Comparison of ENCODE assay signal across 22 cellular contexts in the genomic region with DNA sequence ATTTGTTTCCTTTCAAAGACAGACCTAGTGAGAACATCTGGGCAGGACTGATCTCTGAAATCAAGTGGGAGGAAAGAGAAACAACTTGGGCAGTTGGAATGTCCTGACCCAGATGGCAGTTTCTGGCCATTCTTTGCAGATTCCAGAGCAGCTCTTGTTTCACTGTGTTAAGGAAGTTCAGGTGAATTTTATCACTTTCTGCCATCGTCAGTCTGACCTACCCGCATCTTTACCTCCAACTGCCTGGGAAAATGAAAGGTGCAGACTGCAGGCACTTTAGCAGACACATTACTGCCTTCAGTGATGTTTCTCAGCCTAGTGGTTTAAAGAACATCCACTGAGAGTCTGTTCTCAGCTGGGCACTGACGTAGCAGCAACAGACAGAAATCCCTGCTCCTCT.
"Had no signal": no experiment of that assay in that cellular context is flagged by ENCODE, and none has a peak within 500 bp of the region (broad histone marks: within the 10 kb centered on the region; RNA-seq: fewer than 3 reads in every experiment).

No MANE protein-coding gene starts in this region.

- H3K4me1 ChIP-seq: colonic mucosa, heart left ventricle, prostate gland, sigmoid colon, uterus had no signal

- DNase-seq: cerebellar nuclear complex; colonic mucosa; dermis blood vessel endothelial cell; effector CD4-positive, alpha-beta T cell; endodermal cell; erythroblast; foreskin melanocyte; heart left ventricle; hippocampal formation; left colon; mesendoderm; naive B cell; nucleus accumbens; ovary; sigmoid colon; stimulated activated CD4-positive, alpha-beta T cell treated with anti-CD3 and anti-CD28 coated beads, Interleukin-12 subunit alpha, Interleukin-12 subunit beta, amount 100 ng/mL, for 4 hours; stimulated activated CD4-positive, alpha-beta T cell treated with anti-CD3 and anti-CD28 coated beads, Interleukin-2, amount 100 ng/mL, for 48 hours; stimulated activated naive CD4-positive, alpha-beta T cell treated with Interleukin-2 at 50 U/mL for 16 hours; uterus had no signal

- H3K4me3 ChIP-seq: colonic mucosa, heart left ventricle, ovary, prostate gland, sigmoid colon, skin epidermis, uterus had no signal

- H3K9me3 ChIP-seq: colonic mucosa, ovary, prostate gland, sigmoid colon, uterus had no signal

- H3K4me3 Mint-ChIP-seq: endodermal cell, type B pancreatic cell had no signal

- H3K27me3 Mint-ChIP-seq: naive B cell, type B pancreatic cell had no signal

- H3K4me1 Mint-ChIP-seq: naive B cell had no signal

- ATAC-seq: heart left ventricle, left colon had no signal

- H3K27ac ChIP-seq: colonic mucosa, heart left ventricle, ovary, prostate gland, sigmoid colon, skin epidermis, uterus had no signal

- H3K27ac Mint-ChIP-seq: endodermal cell, type B pancreatic cell had no signal

- H3K36me3 ChIP-seq: colonic mucosa, heart left ventricle, ovary, prostate gland, sigmoid colon, uterus had no signal

- H3K27me3 ChIP-seq: colonic mucosa, heart left ventricle, ovary, sigmoid colon, uterus had no signal
